In genomic region chr17:35141681-35142466, GRCh38 we compare ENCODE assay signal across 8 cellular contexts. TPM values are rescaled to one million over a fixed set of nuclear protein-coding genes. Genes with fewer than 3 reads are reported as not detected.
DNase-seq lines count a peak whose midpoint lies in the region; ATAC-seq and TF ChIP-seq lines count a peak whose summit lies in the region.

TSS of gene NLE1 (minus strand) at chr17:35142303. CDS start at chr17:35142275, 28 bp downstream.

- intact Hi-C loops in colonic mucosa (cut with DNase I) (no loop called here), left colon (cut with DNase I, micrococcal nuclease) (no loop called here)

- CTCF ChIA-PET in AG04449 (lab: Yijun Ruan, JAX), result interaction anchor here (0.9 to 2.9 kb wide), 11 partner anchors 11 to 724 kb away, joined by 3 to 24 read pairs (median 4); partner anchors contain the start of gene RAD51D

- H3K27ac ChIP-seq in colonic mucosa, result no peak within 1 kb of the TSS

- POLR2A ChIA-PET in AG04449 (lab: Yijun Ruan, JAX), result no interaction called here

- H3K9ac ChIP-seq in colonic mucosa (ENCODE audit: low read depth in 2 of 2, low read length in 2 of 2), result peak within 1 kb of the TSS; percentile 80 to 91

- TF ChIP-seq CTCF in AG04449 (IDR thresholded peaks at IDR 0.05; ENCODE audit: insufficient read depth, low read length, missing control alignments) (peak; percentile 99), colonic mucosa (IDR thresholded peaks at IDR 0.05) (peak; percentile 91)

- no peaks in the 10 kb centered on the region for H3K4me1 ChIP-seq in colonic mucosa

- H3K9me3 ChIP-seq in colonic mucosa, result no peaks in the 10 kb centered on the region

- ATAC-seq in GM18870 (IDR thresholded peaks at IDR 0.05; ENCODE audit: unreplicated experiment) (peak; percentile 61), HG03175 (IDR thresholded peaks at IDR 0.05; ENCODE audit: unreplicated experiment) (peak; percentile 90), left colon (peak; percentile 98)

- no peaks in the 10 kb centered on the region for H3K36me3 ChIP-seq in colonic mucosa

- DNase-seq in AG04449 (ENCODE audit: low read depth, low spot score), result no peak
- peak; percentile 75 for DNase-seq in NCI-H460 (ENCODE audit: extremely low read depth, low read depth)
- peak; percentile 87 to 88 for DNase-seq in activated CD4-positive, alpha-beta T cell treated with anti-CD3 and anti-CD28 coated beads for 4 hours
- DNase-seq in colonic mucosa, result peak; percentile 81
- DNase-seq in left colon, result peak; percentile 62 to 85
- peak; percentile 71 to 86 (median 82) for DNase-seq in stimulated activated CD4-positive, alpha-beta T cell treated with anti-CD3 and anti-CD28 coated beads, Interleukin-1b, Interleukin-23, amount 100 ng/mL, for 24 hours (ENCODE audit: low read depth in 4 of 4, low spot score in 1 of 4)

- H3K27me3 ChIP-seq in colonic mucosa, result no peaks in the 10 kb centered on the region

- H3K4me3 ChIP-seq in AG04449 (ENCODE audit: low read depth, low read length), result peak within 1 kb of the TSS; percentile 98
- H3K4me3 ChIP-seq in colonic mucosa, result peak within 1 kb of the TSS; percentile 96

RNA-seq across cellular contexts. Expression of gene NLE1, which starts in this region (rescaled TPM):
- 26.4 and 27.0 TPM in 2 replicates for total RNA-seq in NCI-H460 (2014; rRNA removed; shearing (Covaris generic))
- 62.9 and 72.9 TPM in 2 replicates for polyA plus RNA-seq in NCI-H460 (2014; cell fraction: nucleus; rRNA removed)
- 10 to 100 TPM in 1 of 2 donors, 1 to 10 TPM in 1; 9.1 to 18.5 TPM for total RNA-seq in colonic mucosa
- total RNA-seq in left colon, result 10 to 100 TPM in 1 of 2 donors, 1 to 10 TPM in 1; 7.8 to 10.5 TPM
